In genomic region chr3:59925946-59926345, GRCh38 we compare ENCODE assay signal across 23 cellular contexts.
A peak's percentile ranks its signal among the peaks of the same experiment; 100 is the strongest.
DNase-seq lines count a peak whose midpoint lies in the region; ATAC-seq and TF ChIP-seq lines count a peak whose summit lies in the region.
"Had no signal": no experiment of that assay in that cellular context is flagged by ENCODE, and none has a peak within 500 bp of the region (broad histone marks: within the 10 kb centered on the region; RNA-seq: fewer than 3 reads in every experiment).

No MANE protein-coding gene starts in this region.

- no peak for DNase-seq in activated naive CD4-positive, alpha-beta T cell treated with anti-CD3 and anti-CD28 coated beads for 36 hours
- DNase-seq in foreskin melanocyte, result peak; percentile 28
- DNase-seq in retinal pigment epithelial cell (ENCODE audit: low read depth), result peak; percentile 67
- no peak for DNase-seq in NOMO-1 treated with dmso at 0.1 percent for 144 hours (lab: John Stamatoyannopoulos, UW; ENCODE audit: unreplicated experiment)
- DNase-seq: BE2C; C1 segment of cervical spinal cord; CD4-positive, alpha-beta memory T cell; CD4-positive, CD25-positive, alpha-beta regulatory T cell; CD8-positive, alpha-beta memory T cell; COR-L47; DMS 273 treated with DMSO at 0.1 percent for 48 hours; DMS153; DMS53; DMS79; DND-41; EL; GDM1 had no signal

- intact Hi-C loops in activated naive CD4-positive, alpha-beta T cell treated with anti-CD3 and anti-CD28 coated beads for 36 hours (cut with micrococcal nuclease), result no loop called here

- H3K4me3 ChIP-seq in retinal pigment epithelial cell (ENCODE audit: low read length), result no peak overlapping the region
- H3K4me3 ChIP-seq: A549, BLaER1, GM12878 had no signal

- CTCF ChIA-PET in activated naive CD4-positive, alpha-beta T cell treated with anti-CD3 and anti-CD28 coated beads for 36 hours (lab: Charles Lee), result interaction anchor here (0.6 to 3.8 kb wide), 3 partner anchors 8 to 915 kb away, joined by 3 to 16 read pairs (median 3); no protein-coding TSS in a partner anchor

- peaks cover 4% of the 10 kb centered on the region for H3K9me3 Mint-ChIP-seq in activated naive CD4-positive, alpha-beta T cell treated with anti-CD3 and anti-CD28 coated beads, Interleukin-2, amount 50 U/mL, for 24 hours
- H3K9me3 Mint-ChIP-seq in activated naive CD4-positive, alpha-beta T cell treated with anti-CD3 and anti-CD28 coated beads for 36 hours, result no peaks in the 10 kb centered on the region
- H3K9me3 Mint-ChIP-seq: CD4-positive, CD25-positive, alpha-beta regulatory T cell; CD8-positive, alpha-beta memory T cell had no signal

- no peaks in the 10 kb centered on the region for H3K27me3 Mint-ChIP-seq in activated naive CD4-positive, alpha-beta T cell treated with anti-CD3 and anti-CD28 coated beads, Interleukin-2, amount 50 U/mL, for 24 hours
- no peaks in the 10 kb centered on the region for H3K27me3 Mint-ChIP-seq in activated naive CD4-positive, alpha-beta T cell treated with anti-CD3 and anti-CD28 coated beads for 36 hours (ENCODE audit: low read depth)
- H3K27me3 Mint-ChIP-seq: CD8-positive, alpha-beta memory T cell had no signal

- H3K4me3 Mint-ChIP-seq in activated naive CD4-positive, alpha-beta T cell treated with anti-CD3 and anti-CD28 coated beads, Interleukin-2, amount 50 U/mL, for 24 hours, result no peak overlapping the region
- H3K4me3 Mint-ChIP-seq in activated naive CD4-positive, alpha-beta T cell treated with anti-CD3 and anti-CD28 coated beads for 36 hours, result no peak overlapping the region
- H3K4me3 Mint-ChIP-seq: CD14-positive monocyte; CD4-positive, alpha-beta memory T cell; CD4-positive, CD25-positive, alpha-beta regulatory T cell; CD8-positive, alpha-beta memory T cell had no signal

- H3K36me3 Mint-ChIP-seq in activated naive CD4-positive, alpha-beta T cell treated with anti-CD3 and anti-CD28 coated beads, Interleukin-2, amount 50 U/mL, for 24 hours, result peaks cover 40% of the 10 kb centered on the region
- peaks cover 19% of the 10 kb centered on the region for H3K36me3 Mint-ChIP-seq in activated naive CD4-positive, alpha-beta T cell treated with anti-CD3 and anti-CD28 coated beads for 36 hours (ENCODE audit: low read depth)
- H3K36me3 Mint-ChIP-seq: CD14-positive monocyte had no signal

- H3K27ac Mint-ChIP-seq in activated naive CD4-positive, alpha-beta T cell treated with anti-CD3 and anti-CD28 coated beads, Interleukin-2, amount 50 U/mL, for 24 hours, result peak overlapping the region; percentile 59
- H3K27ac Mint-ChIP-seq in activated naive CD4-positive, alpha-beta T cell treated with anti-CD3 and anti-CD28 coated beads for 36 hours, result no peak overlapping the region

- peaks cover 90% of the 10 kb centered on the region for H3K4me1 Mint-ChIP-seq in activated naive CD4-positive, alpha-beta T cell treated with anti-CD3 and anti-CD28 coated beads, Interleukin-2, amount 50 U/mL, for 24 hours
- peaks cover 81% of the 10 kb centered on the region for H3K4me1 Mint-ChIP-seq in activated naive CD4-positive, alpha-beta T cell treated with anti-CD3 and anti-CD28 coated beads for 36 hours (ENCODE audit: low read depth)
- H3K4me1 Mint-ChIP-seq: CD14-positive monocyte had no signal

- TF ChIP-seq CTCF in retinal pigment epithelial cell (conservative IDR thresholded peaks at IDR 0.05; ENCODE audit: low read depth, low read length), result no peak

- no peak for ATAC-seq in GM21737 (IDR thresholded peaks at IDR 0.05; ENCODE audit: unreplicated experiment)
- ATAC-seq: A549, GM12878 had no signal

Comparison
In these comparisons a context has a peak if more than half of its experiments do, and no peak if none do; other contexts are left out.
1. DNase-seq: peak in foreskin melanocyte (single experiment) and retinal pigment epithelial cell (single experiment); none in activated naive CD4-positive, alpha-beta T cell treated with anti-CD3 and anti-CD28 coated beads for 36 hours (single experiment) and NOMO-1 treated with dmso at 0.1 percent for 144 hours (single experiment).